ENCODE assay signal across 16 cellular contexts in the genomic region with DNA sequence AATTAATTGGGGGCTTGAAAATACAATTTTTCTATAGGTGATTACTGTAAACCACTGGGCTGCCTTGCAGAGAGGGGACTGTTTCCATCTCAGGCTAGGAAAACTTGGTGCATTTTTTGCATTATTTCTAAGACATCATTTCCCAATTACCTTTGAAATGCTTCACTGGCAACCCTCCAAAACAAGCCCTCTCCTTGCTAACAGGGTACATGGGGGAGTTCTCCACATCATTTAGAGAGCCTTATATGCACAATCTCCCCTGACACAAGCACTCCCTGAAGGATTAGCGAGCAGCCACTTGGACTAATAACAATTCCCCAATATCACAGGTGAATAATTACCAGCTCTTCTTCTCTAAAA.
"Had no signal": no experiment of that assay in that cellular context is flagged by ENCODE, and none has a peak within 500 bp of the region (broad histone marks: within the 10 kb centered on the region; RNA-seq: fewer than 3 reads in every experiment).

No MANE protein-coding gene starts in this region.

- H3K4me3 Mint-ChIP-seq: activated naive CD4-positive, alpha-beta T cell treated with anti-CD3 and anti-CD28 coated beads for 36 hours; activated T-helper 17 cell treated with anti-CD3 and anti-CD28 coated beads, Interleukin-2, amount 50 U/mL, for 72 hours; natural killer cell had no signal

- H3K27ac Mint-ChIP-seq: activated naive CD4-positive, alpha-beta T cell treated with anti-CD3 and anti-CD28 coated beads for 36 hours; activated T-helper 17 cell treated with anti-CD3 and anti-CD28 coated beads, Interleukin-2, amount 50 U/mL, for 72 hours; progenitor cell of endocrine pancreas had no signal

- H3K27ac ChIP-seq: ascending aorta, epithelial cell of prostate, sigmoid colon, stomach, testis, upper lobe of right lung had no signal

- H3K4me1 Mint-ChIP-seq: activated T-helper 17 cell treated with anti-CD3 and anti-CD28 coated beads, Interleukin-2, amount 50 U/mL, for 72 hours had no signal

- FAIRE-seq: bronchial epithelial cell had no signal

- H3K27me3 ChIP-seq: ascending aorta, testis had no signal

- H3K36me3 Mint-ChIP-seq: natural killer cell had no signal

- H3K9me3 Mint-ChIP-seq: activated naive CD4-positive, alpha-beta T cell treated with anti-CD3 and anti-CD28 coated beads for 36 hours; natural killer cell had no signal

- H3K36me3 ChIP-seq: ascending aorta, sigmoid colon, stomach, upper lobe of right lung had no signal

- H3K4me3 ChIP-seq: ascending aorta, sigmoid colon, stomach, upper lobe of right lung had no signal

- H3K9me3 ChIP-seq: ascending aorta, sigmoid colon, stomach, testis, upper lobe of right lung had no signal

- DNase-seq: activated CD4-positive, alpha-beta T cell treated with anti-CD3 and anti-CD28 coated beads for 1 hour; activated CD4-positive, alpha-beta T cell treated with anti-CD3 and anti-CD28 coated beads, Interleukin-2, amount 50 U/mL, for 4 hours; activated naive CD4-positive, alpha-beta T cell treated with anti-CD3 and anti-CD28 coated beads for 36 hours; activated T-cell treated with anti-CD3 and anti-CD28 coated beads for 4 hours; natural killer cell; sigmoid colon; stimulated activated CD4-positive, alpha-beta T cell treated with anti-CD3 and anti-CD28 coated beads, Interleukin-1b, Interleukin-23, amount 100 ng/mL, for 48 hours; stomach; T1000; testis; upper lobe of right lung had no signal

- ATAC-seq: activated T-helper 17 cell treated with anti-CD3 and anti-CD28 coated beads, Interleukin-2, amount 50 U/mL, for 72 hours; natural killer cell; upper lobe of right lung had no signal

- H3K4me1 ChIP-seq: ascending aorta, sigmoid colon, testis, upper lobe of right lung had no signal
